8 cellular contexts compared by ENCODE assay signal in the genomic region with DNA sequence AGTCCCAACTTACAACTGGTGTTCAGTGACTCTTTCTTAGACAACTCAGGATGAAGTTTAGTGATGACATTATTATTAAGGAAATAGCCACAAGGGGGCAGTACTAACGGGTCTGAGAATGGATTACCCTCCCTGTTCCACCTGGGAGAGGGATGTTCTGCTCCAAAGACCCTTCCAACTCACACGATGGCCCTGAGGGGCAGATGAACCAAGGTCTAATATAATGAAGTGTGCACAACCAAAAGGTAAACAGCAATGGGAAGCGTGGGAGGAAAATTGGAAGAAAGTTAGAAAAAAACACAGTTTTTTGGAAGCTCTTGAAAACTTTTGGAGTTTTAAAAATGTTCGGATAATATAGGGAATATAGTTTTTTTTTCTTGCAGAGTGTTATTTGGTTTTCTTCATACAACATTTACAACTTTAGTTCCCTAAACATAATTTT. TPM values are rescaled to one million over a fixed set of nuclear protein-coding genes. Genes with fewer than 3 reads are reported as not detected.
DNase-seq lines count a peak whose midpoint lies in the region; ATAC-seq and TF ChIP-seq lines count a peak whose summit lies in the region.

No MANE protein-coding gene starts in this region.

- H3K4me3 ChIP-seq in KMS-11 (IDR thresholded peaks at IDR 0.05; ENCODE audit: insufficient read depth, low read depth, low read length): no peak overlapping the region
- no peak overlapping the region for H3K4me3 ChIP-seq in epithelial cell of proximal tubule (ENCODE audit: low read depth, low read length)

- H4K20me1 ChIP-seq in KMS-11 (ENCODE audit: insufficient read depth): no peaks in the 10 kb centered on the region

- peaks cover 17% of the 10 kb centered on the region for H3K27me3 Mint-ChIP-seq in neural crest cell (ENCODE audit: low read depth)

- TF ChIP-seq CTCF in KMS-11 (conservative IDR thresholded peaks at IDR 0.05; ENCODE audit: low read depth, low read length): peak; percentile 85
- peak; percentile 73 for TF ChIP-seq CTCF in epithelial cell of proximal tubule (conservative IDR thresholded peaks at IDR 0.05; ENCODE audit: low read depth, low read length)
- peak; percentile 90 for TF ChIP-seq CTCF in neural crest cell (conservative IDR thresholded peaks at IDR 0.05)

- no peak overlapping the region for H3K4me2 ChIP-seq in KMS-11

- no peaks in the 10 kb centered on the region for H3K27me3 ChIP-seq in KMS-11 (ENCODE audit: insufficient read depth, low read depth)

- peak; percentile 20 to 27 for DNase-seq in activated T-cell treated with anti-CD3 and anti-CD28 coated beads, Interleukin-2, amount 50 U/mL, for 48 hours
- no peak for DNase-seq in activated T-cell treated with anti-CD3 and anti-CD28 coated beads, Interleukin-2, amount 50 U/mL, for 1 hour
- peak; percentile 47 for DNase-seq in SK-N-DZ (ENCODE audit: low spot score)
- no peak for DNase-seq in epithelial cell of proximal tubule (ENCODE audit: low read depth)
- peak; percentile 46 for DNase-seq in neural crest cell (ENCODE audit: low read depth, low spot score)
- DNase-seq in activated CD4-positive, CD25-positive, alpha-beta regulatory T cell treated with anti-CD3 and anti-CD28 coated beads, Interleukin-2, amount 50 U/mL, for 72 hours: no peak

- no peak overlapping the region for H3K9ac ChIP-seq in KMS-11

- ATAC-seq in HG03565 (IDR thresholded peaks at IDR 0.05; ENCODE audit: unreplicated experiment): no peak

- H3K36me3 ChIP-seq in KMS-11 (ENCODE audit: insufficient read depth): no peaks in the 10 kb centered on the region

- no peaks in the 10 kb centered on the region for H3K36me3 Mint-ChIP-seq in neural crest cell (ENCODE audit: low read depth)

- H3K4me1 ChIP-seq in KMS-11 (ENCODE audit: low read depth, poor library complexity, severe bottlenecking): no peaks in the 10 kb centered on the region

- H3K9me3 Mint-ChIP-seq in neural crest cell: no peaks in the 10 kb centered on the region

- no peak overlapping the region for H2AFZ ChIP-seq in KMS-11 (ENCODE audit: low read depth)

- no peak overlapping the region for H3K27ac ChIP-seq in KMS-11

- no peaks in the 10 kb centered on the region for H3K4me1 Mint-ChIP-seq in neural crest cell

- no peak overlapping the region for H3K4me3 Mint-ChIP-seq in neural crest cell

- H3K79me2 ChIP-seq in KMS-11 (ENCODE audit: insufficient read depth, low read depth): no peaks in the 10 kb centered on the region

- H3K27ac Mint-ChIP-seq in neural crest cell (ENCODE audit: unreplicated experiment): no peak overlapping the region

RNA-seq across cellular contexts. Expression of a gene that starts 24.0 kb away (rescaled TPM):
- not detected in 2 replicates for polyA plus RNA-seq in SK-N-DZ (2014; cell fraction: cytosol; rRNA removed)
- 0.80 TPM in 1 of 2 replicates, not detected in the other for polyA plus RNA-seq in SK-N-DZ (2014; cell fraction: nucleus; rRNA removed)
- total RNA-seq in epithelial cell of proximal tubule (not detected in 2 replicates), neural crest cell (not detected in 2 replicates)

RNA-seq across cellular contexts. Expression of a gene that starts 42.1 kb away (rescaled TPM):
- polyA plus RNA-seq in SK-N-DZ (2014; cell fraction: cytosol; rRNA removed): 0.43 and 0.67 TPM in 2 replicates
- 0.22 and 0.47 TPM in 2 replicates for polyA plus RNA-seq in SK-N-DZ (2014; cell fraction: nucleus; rRNA removed)
- not detected in 2 replicates for total RNA-seq in epithelial cell of proximal tubule
- 0.16 and 0.25 TPM in 2 replicates for total RNA-seq in neural crest cell

Comparison
In these comparisons a context has a peak if more than half of its experiments do, and no peak if none do; other contexts are left out.
1. DNase-seq: peak in activated T-cell treated with anti-CD3 and anti-CD28 coated beads, Interleukin-2, amount 50 U/mL, for 48 hours (2 of 2), SK-N-DZ (single experiment) and neural crest cell (single experiment); none in activated T-cell treated with anti-CD3 and anti-CD28 coated beads, Interleukin-2, amount 50 U/mL, for 1 hour (single experiment), epithelial cell of proximal tubule (single experiment) and activated CD4-positive, CD25-positive, alpha-beta regulatory T cell treated with anti-CD3 and anti-CD28 coated beads, Interleukin-2, amount 50 U/mL, for 72 hours (single experiment).
2. Peak in every context shown above with its lines, with median percentiles within 50 percentile points of each other: CTCF ChIP-seq.